ENCODE assay signal across 1 cellular context in the genomic region with DNA sequence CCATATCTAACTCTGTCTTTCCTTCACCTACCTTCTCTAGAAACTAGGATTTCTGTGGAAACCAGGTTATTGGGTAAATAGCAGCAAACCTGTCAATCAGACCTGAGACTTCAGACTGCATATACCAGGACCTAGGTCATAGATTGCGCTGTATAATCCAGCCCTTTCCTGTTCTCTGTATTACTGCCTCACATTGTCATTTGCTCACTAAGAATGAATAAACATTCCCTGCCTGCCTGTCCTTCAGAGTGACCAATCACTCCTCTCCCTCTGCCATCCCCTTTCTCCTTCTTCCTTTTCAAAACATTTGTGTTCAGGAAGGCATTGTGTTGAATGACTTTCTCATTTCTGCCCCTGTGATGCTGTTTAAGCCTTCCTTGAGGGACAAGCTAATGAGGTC.
A peak's percentile ranks its signal among the peaks of the same experiment; 100 is the strongest.
TF ChIP-seq lines count a peak whose summit lies in the region.

No MANE protein-coding gene starts in this region.

TF ChIP-seq in HepG2, 621 proteins besides CTCF, POLR2A, EP300 and RAD21 (continued from another document):
- TF ChIP-seq, protein P1, sequence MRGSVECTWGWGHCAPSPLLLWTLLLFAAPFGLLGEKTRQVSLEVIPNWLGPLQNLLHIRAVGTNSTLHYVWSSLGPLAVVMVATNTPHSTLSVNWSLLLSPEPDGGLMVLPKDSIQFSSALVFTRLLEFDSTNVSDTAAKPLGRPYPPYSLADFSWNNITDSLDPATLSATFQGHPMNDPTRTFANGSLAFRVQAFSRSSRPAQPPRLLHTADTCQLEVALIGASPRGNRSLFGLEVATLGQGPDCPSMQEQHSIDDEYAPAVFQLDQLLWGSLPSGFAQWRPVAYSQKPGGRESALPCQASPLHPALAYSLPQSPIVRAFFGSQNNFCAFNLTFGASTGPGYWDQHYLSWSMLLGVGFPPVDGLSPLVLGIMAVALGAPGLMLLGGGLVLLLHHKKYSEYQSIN (CRISPR knock-in tag; IDR thresholded peaks at IDR 0.05; ENCODE audit: borderline replicate concordance): no peak
- no peak for TF ChIP-seq ZNF678 (CRISPR knock-in tag; IDR thresholded peaks at IDR 0.05)
- peak; percentile 78 for TF ChIP-seq ZBTB21 (CRISPR knock-in tag; IDR thresholded peaks at IDR 0.05)
- no peak for TF ChIP-seq SMYD3 (CRISPR knock-in tag; IDR thresholded peaks at IDR 0.05)
